Comparison of ENCODE assay signal across 25 cellular contexts in the genomic region with DNA sequence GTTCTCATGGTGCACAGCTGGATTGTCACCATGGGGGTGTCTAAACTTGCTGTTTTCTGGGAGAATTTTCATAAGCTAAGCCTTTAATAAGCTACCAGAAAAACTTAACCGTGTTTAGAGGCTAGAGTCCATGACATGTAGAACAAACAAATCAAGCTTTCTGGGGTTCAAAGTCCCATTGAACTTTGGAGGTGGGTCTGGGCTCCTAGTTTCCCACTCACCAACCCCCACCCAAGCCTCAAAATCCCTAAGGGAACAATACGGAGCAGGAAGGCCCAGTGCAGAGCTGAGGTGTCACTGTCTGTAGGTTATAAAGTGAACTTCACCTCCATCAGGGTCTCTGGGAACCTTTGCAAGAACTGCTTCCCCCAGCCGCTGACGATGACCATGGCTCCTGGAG. TPM values are rescaled to one million over a fixed set of nuclear protein-coding genes. Genes with fewer than 3 reads are reported as not detected.
"Had no signal": no experiment of that assay in that cellular context is flagged by ENCODE, and none has a peak within 500 bp of the region (broad histone marks: within the 10 kb centered on the region; RNA-seq: fewer than 3 reads in every experiment).

No MANE protein-coding gene starts in this region.

- H3K9me3 ChIP-seq: heart left ventricle, lower lobe of right lung, pancreas, prostate gland, sigmoid colon, spleen, tibial nerve, uterus had no signal

- DNase-seq: heart left ventricle; islet precursor cell; left ventricle myocardium superior; lower lobe of right lung; mammary epithelial cell; mesenchymal stem cell; naive B cell; nucleus accumbens; retina; right cardiac atrium; sigmoid colon; small intestine; spleen; stimulated activated CD4-positive, alpha-beta T cell treated with anti-CD3 and anti-CD28 coated beads, Interleukin-4, amount 100 ng/mL, for 24 hours; stimulated activated naive CD4-positive, alpha-beta T cell; uterus had no signal

- H3K4me1 ChIP-seq: heart left ventricle, lower lobe of right lung, pancreas, prostate gland, spleen, tibial nerve, uterus had no signal

- H3K36me3 ChIP-seq: heart left ventricle, lower lobe of right lung, pancreas, prostate gland, sigmoid colon, spleen, tibial nerve, uterus had no signal

- ATAC-seq: heart left ventricle; left ventricle myocardium superior; lower lobe of right lung; natural killer cell treated with Interleukin-12 subunit alpha and Interleukin-12 subunit beta and Interleukin-15 and Interleukin-18, amount 100 ng/mL, for 72 hours; pancreas; stimulated activated effector memory CD8-positive, alpha-beta T cell treated with anti-CD3 and anti-CD28 coated beads, Interleukin-12 subunit alpha, Interleukin-12 subunit beta, amount 100 ng/mL, for 72 hours had no signal

- H3K27me3 ChIP-seq: heart left ventricle, pancreas, sigmoid colon, tibial nerve, uterus had no signal

- H3K4me3 ChIP-seq: heart left ventricle, lower lobe of right lung, pancreas, prostate gland, sigmoid colon, spleen, tibial nerve, uterus had no signal

- H3K27ac ChIP-seq: heart left ventricle, lower lobe of right lung, pancreas, prostate gland, sigmoid colon, spleen, tibial nerve, uterus had no signal

RNA-seq across cellular contexts. Expression of a gene that starts 25.5 kb away (rescaled TPM):
- total RNA-seq: kidney epithelial cell; left ventricle myocardium superior; lower lobe of right lung; mammary epithelial cell; natural killer cell treated with Interleukin-12 subunit alpha and Interleukin-12 subunit beta and Interleukin-15 and Interleukin-18, amount 100 ng/mL, for 72 hours; osteoblast; pancreas; prostate gland; right cardiac atrium; sigmoid colon; spleen; subcutaneous adipose tissue; tibial nerve; ureter; uterus had no signal
